In the genomic region with DNA sequence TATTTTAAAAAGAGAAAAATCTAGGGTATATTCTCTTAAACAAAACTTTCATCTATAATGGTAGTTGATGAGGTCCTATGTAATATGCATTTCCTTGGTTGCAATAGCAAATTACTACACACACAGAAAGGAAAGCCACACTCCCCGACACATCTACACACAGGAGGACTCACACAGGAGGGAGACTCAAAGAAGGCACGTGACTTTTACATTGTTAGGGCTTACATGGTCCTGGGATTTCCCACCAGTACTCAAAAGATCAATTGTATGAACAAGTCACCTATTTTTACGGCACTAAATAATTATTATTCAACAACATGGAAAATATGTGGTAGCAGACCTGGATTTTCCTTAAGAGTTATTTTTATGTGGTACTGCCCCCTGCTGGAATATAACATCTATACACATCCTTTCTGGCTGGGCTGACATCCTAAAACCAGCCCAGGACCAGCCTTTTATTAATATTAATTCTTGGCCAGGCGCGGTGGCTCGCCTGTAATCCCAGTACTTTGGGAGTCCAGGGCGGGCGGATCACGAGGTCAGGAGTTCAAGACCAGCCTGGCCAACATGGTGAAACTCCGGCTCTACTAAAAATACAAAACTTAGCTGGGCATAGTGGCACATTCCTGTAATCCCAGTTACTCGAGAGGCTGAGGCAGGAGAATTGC, we compare ENCODE assay signal across 8 cellular contexts. TPM values are rescaled to one million over a fixed set of nuclear protein-coding genes. Genes with fewer than 3 reads are reported as not detected.
DNase-seq lines count a peak whose midpoint lies in the region; ATAC-seq and TF ChIP-seq lines count a peak whose summit lies in the region.

No MANE protein-coding gene starts in this region.

- POLR2A ChIA-PET in PC-9 (lab: Charles Lee; ENCODE audit: unreplicated experiment) = no interaction called here

- no peaks in the 10 kb centered on the region for H3K36me3 Mint-ChIP-seq in activated T-cell treated with anti-CD3 and anti-CD28 coated beads, Interleukin-2, amount 50 U/mL, for 4 hours (ENCODE audit: insufficient read depth)
- no peaks in the 10 kb centered on the region for H3K36me3 Mint-ChIP-seq in effector memory CD8-positive, alpha-beta T cell (ENCODE audit: insufficient read depth)

- no peak overlapping the region for H3K27ac ChIP-seq in PC-9

- CTCF ChIA-PET in PC-9 (lab: Charles Lee) = interaction anchor here (0.6 kb wide), 1 partner anchor 34 kb away, joined by 7 read pairs; no protein-coding TSS in a partner anchor

- H3F3A ChIP-seq in PC-9 (ENCODE audit: insufficient read depth, low read depth) = peaks cover 5% of the 10 kb centered on the region; the same call in 1 of the 2 replicates

- no peaks in the 10 kb centered on the region for H3K9me2 ChIP-seq in PC-9 (ENCODE audit: insufficient read depth)

- peak; percentile 87 for TF ChIP-seq CTCF in PC-9 (conservative IDR thresholded peaks at IDR 0.05)

- H3K27ac Mint-ChIP-seq in effector memory CD8-positive, alpha-beta T cell = no peak overlapping the region

- H3K4me1 ChIP-seq in PC-9 (replicated peaks; ENCODE audit: insufficient read depth) = peaks cover 23% of the 10 kb centered on the region

- no peaks in the 10 kb centered on the region for H3K9me3 Mint-ChIP-seq in activated T-cell treated with anti-CD3 and anti-CD28 coated beads, Interleukin-2, amount 50 U/mL, for 4 hours
- H3K9me3 Mint-ChIP-seq in effector memory CD8-positive, alpha-beta T cell = no peaks in the 10 kb centered on the region

- no peak overlapping the region for H3K4me3 ChIP-seq in PC-9

- H4K20me1 ChIP-seq in PC-9 (ENCODE audit: insufficient read depth) = no peaks in the 10 kb centered on the region

- H3K27me3 ChIP-seq in PC-9 (ENCODE audit: insufficient read depth, low read depth) = no peaks in the 10 kb centered on the region

- H3K9me3 ChIP-seq in PC-9 (ENCODE audit: insufficient read depth, low read depth) = no peaks in the 10 kb centered on the region

- H3K27me3 Mint-ChIP-seq in activated T-cell treated with anti-CD3 and anti-CD28 coated beads, Interleukin-2, amount 50 U/mL, for 4 hours (ENCODE audit: low read depth) = peaks cover 17% of the 10 kb centered on the region
- H3K27me3 Mint-ChIP-seq in effector memory CD8-positive, alpha-beta T cell = peaks cover 0 to 8% of the 10 kb centered on the region in 2 donors

- DNase-seq in activated T-cell treated with anti-CD3 and anti-CD28 coated beads, Interleukin-2, amount 50 U/mL, for 4 hours = no peak
- DNase-seq in activated T-cell treated with anti-CD3 and anti-CD28 coated beads, Interleukin-2, amount 50 U/mL, for 48 hours = no peak
- peak; percentile 14 for DNase-seq in HK-2 (ENCODE audit: unreplicated experiment)
- DNase-seq in PC-9 = no peak
- DNase-seq in effector memory CD8-positive, alpha-beta T cell = peak in 1 of 3 experiments; percentile 20
- peak; percentile 56 for DNase-seq in midbrain (lab: John Stamatoyannopoulos, UW)

- no peaks in the 10 kb centered on the region for H3K79me2 ChIP-seq in PC-9 (ENCODE audit: low read depth)

- peaks cover 6% of the 10 kb centered on the region for H3K4me1 Mint-ChIP-seq in activated T-cell treated with anti-CD3 and anti-CD28 coated beads, Interleukin-2, amount 50 U/mL, for 4 hours (ENCODE audit: low read depth)
- peaks cover 5 to 8% of the 10 kb centered on the region in 2 donors for H3K4me1 Mint-ChIP-seq in effector memory CD8-positive, alpha-beta T cell (ENCODE audit: low read depth in 2 of 2)

- H2AFZ ChIP-seq in PC-9 = no peak overlapping the region

- H3K4me3 Mint-ChIP-seq in activated T-cell treated with anti-CD3 and anti-CD28 coated beads, Interleukin-2, amount 50 U/mL, for 4 hours = no peak overlapping the region
- H3K4me3 Mint-ChIP-seq in effector memory CD8-positive, alpha-beta T cell = no peak overlapping the region

- intact Hi-C loops in PC-9 (cut with micrococcal nuclease; ENCODE audit: unreplicated experiment) = loop anchor here (5.0 kb wide), 1 partner anchor 42 kb away; no protein-coding TSS in a partner anchor

- no TSS peak for BruUV-seq in PC-9 (replicated peaks; lab: Mats Ljungman, UMichigan)

- H3K4me2 ChIP-seq in PC-9 = no peak overlapping the region

- ATAC-seq in activated T-cell treated with anti-CD3 and anti-CD28 coated beads, Interleukin-2, amount 50 U/mL, for 4 hours = peak; percentile 52 to 57
- peak; percentile 63 for ATAC-seq in effector memory CD8-positive, alpha-beta T cell (replicated peaks)
- ATAC-seq in HG03135 (IDR thresholded peaks at IDR 0.05; ENCODE audit: unreplicated experiment) (no peak), HG03175 (IDR thresholded peaks at IDR 0.05; ENCODE audit: unreplicated experiment) (no peak)

- no peaks in the 10 kb centered on the region for H3K36me3 ChIP-seq in PC-9 (ENCODE audit: low read depth)

RNA-seq across cellular contexts. Expression of a gene that starts 33.9 kb away (rescaled TPM):
- 10 to 100 TPM; 59.7 to 73.2 (median 60.9) TPM for total RNA-seq in activated T-cell treated with anti-CD3 and anti-CD28 coated beads, Interleukin-2, amount 50 U/mL, for 4 hours
- total RNA-seq in PC-9 (2021) = 36.4 and 59.2 TPM in 2 replicates

Comparison
In these comparisons a context has a peak if more than half of its experiments do, and no peak if none do; other contexts are left out.
1. ATAC-seq: peak in activated T-cell treated with anti-CD3 and anti-CD28 coated beads, Interleukin-2, amount 50 U/mL, for 4 hours (2 of 2) and effector memory CD8-positive, alpha-beta T cell (single experiment); none in HG03135 (single experiment) and HG03175 (single experiment).
2. DNase-seq: peak in HK-2 (single experiment) and midbrain (single experiment); none in activated T-cell treated with anti-CD3 and anti-CD28 coated beads, Interleukin-2, amount 50 U/mL, for 4 hours (single experiment), activated T-cell treated with anti-CD3 and anti-CD28 coated beads, Interleukin-2, amount 50 U/mL, for 48 hours (0 of 2) and PC-9 (0 of 2).